In the genomic region with DNA sequence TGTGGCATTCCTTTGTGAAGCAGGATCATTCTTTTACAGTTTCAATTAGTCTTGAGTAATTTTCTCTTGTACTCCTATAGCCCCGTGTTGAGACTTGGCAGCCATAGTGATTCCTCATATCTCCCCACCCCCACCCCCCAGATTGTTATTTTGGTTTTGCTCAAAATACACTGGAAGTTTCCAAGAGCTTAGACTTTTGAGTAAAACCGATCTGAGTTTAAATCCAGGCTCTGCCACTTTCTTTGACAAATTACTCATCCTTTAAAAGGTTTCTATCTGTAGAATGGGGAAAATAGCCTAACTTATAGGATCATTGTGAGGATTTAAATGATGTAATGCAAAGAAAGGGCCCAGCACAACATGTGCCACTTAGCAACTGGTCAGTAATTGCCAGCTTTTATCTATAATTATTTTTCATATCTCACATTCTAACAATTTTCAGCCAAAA, we compare ENCODE assay signal across 18 cellular contexts.
"Had no signal": no experiment of that assay in that cellular context is flagged by ENCODE, and none has a peak within 500 bp of the region (broad histone marks: within the 10 kb centered on the region; RNA-seq: fewer than 3 reads in every experiment).

No MANE protein-coding gene starts in this region.

- H3K27me3 ChIP-seq: brain microvascular endothelial cell, esophagus muscularis mucosa, right lobe of liver, spleen, tibial nerve, vagina had no signal

- H3K9me3 ChIP-seq: esophagus muscularis mucosa, psoas muscle, right lobe of liver, spleen, tibial nerve, vagina had no signal

- H3K36me3 ChIP-seq: brain microvascular endothelial cell, esophagus muscularis mucosa, right lobe of liver, spleen, tibial nerve, vagina had no signal

- H3K4me1 ChIP-seq: psoas muscle, right lobe of liver, spleen, vagina had no signal

- DNase-seq: activated CD4-positive, alpha-beta T cell treated with anti-CD3 and anti-CD28 coated beads, Interleukin-2, amount 10 ng/mL, durations not matched to agents 7 days and 5 days; activated CD4-positive, CD25-positive, alpha-beta regulatory T cell; activated CD8-positive, alpha-beta memory T cell treated with anti-CD3 and anti-CD28 coated beads for 24 hours; activated naive CD4-positive, alpha-beta T cell treated with anti-CD3 and anti-CD28 coated beads, Interleukin-2, amount 10 ng/mL, durations not matched to agents 7 days and 5 days; activated T-cell treated with anti-CD3 and anti-CD28 coated beads for 4 hours; brain microvascular endothelial cell; dorsolateral prefrontal cortex; left colon; mammary epithelial cell; psoas muscle; right lobe of liver; spleen; stimulated activated CD4-positive, alpha-beta T cell treated with anti-CD3 and anti-CD28 coated beads, Interleukin-1b, Interleukin-23, amount 100 ng/mL, for 48 hours had no signal

- H3K4me3 ChIP-seq: esophagus muscularis mucosa, psoas muscle, right lobe of liver, spleen, tibial nerve, vagina had no signal

- ATAC-seq: activated T-helper 17 cell treated with anti-CD3 and anti-CD28 coated beads, Interleukin-2, amount 50 U/mL, for 72 hours; left colon; stimulated activated memory B cell treated with anti-CD40 and anti-IgM and Interleukin-4, amounts not matched to agents 10 μg/mL and 1 μg/mL and 100 μg/mL, for 72 hours had no signal

- H3K27ac ChIP-seq: brain microvascular endothelial cell, dorsolateral prefrontal cortex, esophagus muscularis mucosa, psoas muscle, right lobe of liver, spleen, tibial nerve, vagina had no signal
